ENCODE assay signal across 1 cellular context in the genomic region with DNA sequence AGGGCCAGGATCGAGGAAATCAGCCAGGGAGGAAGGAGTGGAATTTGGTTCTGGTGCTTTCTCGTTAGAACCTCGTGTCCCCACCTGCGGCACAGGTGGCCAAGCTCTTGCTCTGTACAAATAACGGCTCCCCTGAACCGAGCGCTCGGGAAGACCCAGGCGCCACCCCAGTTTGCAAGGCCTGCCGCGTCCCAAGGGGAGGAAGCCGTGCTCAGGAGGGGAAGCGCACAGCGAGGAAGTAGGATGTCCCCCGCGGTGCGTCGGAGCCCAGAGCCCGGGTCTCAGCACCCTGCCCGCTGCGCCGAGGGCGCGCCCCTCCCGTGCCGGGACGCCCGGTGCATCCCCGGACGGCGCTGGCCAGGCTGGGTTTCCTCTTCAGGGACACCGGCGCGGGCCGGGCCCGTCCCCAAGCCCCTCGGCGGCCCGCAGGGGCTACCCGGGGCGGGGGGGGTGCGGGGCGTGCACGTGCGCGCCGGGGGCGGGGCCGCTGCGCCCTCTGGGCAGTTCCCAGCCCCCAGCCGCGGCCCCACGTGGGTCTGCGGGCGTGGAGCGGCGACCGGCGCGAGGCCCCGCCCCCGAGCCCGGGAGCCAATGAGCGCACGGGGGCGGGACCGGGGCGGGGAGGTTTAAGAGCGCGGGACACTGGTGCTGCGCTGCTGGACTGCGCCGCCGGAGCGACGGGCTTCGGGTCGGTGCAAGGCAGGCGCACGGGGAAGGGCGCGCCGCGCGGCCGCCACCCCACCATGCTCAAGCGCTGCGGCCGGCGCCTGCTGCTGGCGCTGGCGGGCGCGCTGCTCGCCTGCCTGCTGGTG.
TF ChIP-seq lines count a peak whose summit lies in the region.

A gene with protein sequence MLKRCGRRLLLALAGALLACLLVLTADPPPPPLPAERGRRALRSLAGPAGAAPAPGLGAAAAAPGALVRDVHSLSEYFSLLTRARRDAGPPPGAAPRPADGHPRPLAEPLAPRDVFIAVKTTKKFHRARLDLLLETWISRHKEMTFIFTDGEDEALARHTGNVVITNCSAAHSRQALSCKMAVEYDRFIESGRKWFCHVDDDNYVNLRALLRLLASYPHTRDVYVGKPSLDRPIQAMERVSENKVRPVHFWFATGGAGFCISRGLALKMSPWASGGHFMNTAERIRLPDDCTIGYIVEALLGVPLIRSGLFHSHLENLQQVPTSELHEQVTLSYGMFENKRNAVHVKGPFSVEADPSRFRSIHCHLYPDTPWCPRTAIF (plus strand): TSS at position 656 of the 812 bp plus-strand sequence. CDS start 88 bp downstream, at position 744.

TF ChIP-seq in H1, 55 proteins besides CTCF, POLR2A, EP300 and RAD21:
- TF ChIP-seq KDM1A (IDR thresholded peaks at IDR 0.05; ENCODE audit: borderline replicate concordance, low read length) (peak; percentile 87), ASH2L (IDR thresholded peaks at IDR 0.05; ENCODE audit: low read length) (peak; percentile 33), TAF7 (optimal IDR thresholded peaks at IDR 0.05; ENCODE audit: borderline replicate concordance, low read depth, low read length) (peak; percentile 70), CHD2 (IDR thresholded peaks at IDR 0.05; ENCODE audit: low read length) (no peak), SIN3A (conservative IDR thresholded peaks at IDR 0.05 in 1 of 2, IDR thresholded peaks at IDR 0.05 in 1 of 2; ENCODE audit: low read depth in 1 of 2, low read length in 2 of 2) (0 out of 4 replicates have a peak, but pooled peaks of 1 of the 2 experiments have one; percentile 46), SP4 (IDR thresholded peaks at IDR 0.05; ENCODE audit: low read length) (no peak; the same call in 1 of the 2 replicates), KDM4A (IDR thresholded peaks at IDR 0.05; ENCODE audit: low read depth, low read length, severe bottlenecking) (peak; percentile 68), YY1 (IDR thresholded peaks at IDR 0.05; ENCODE audit: low read depth, low read length) (peak; percentile 9; the same call in 1 of the 2 replicates), CBX8 (IDR thresholded peaks at IDR 0.05; ENCODE audit: borderline replicate concordance, low read depth, low read length) (no peak), SP1 (IDR thresholded peaks at IDR 0.05; ENCODE audit: low read depth, low read length) (0 out of 2 replicates have a peak, but pooled peaks have one; percentile 22), BRCA1 (IDR thresholded peaks at IDR 0.05; ENCODE audit: low read depth, low read length) (no peak), RXRA (IDR thresholded peaks at IDR 0.05; ENCODE audit: insufficient read depth, low read depth, low read length) (no peak), TAF1 (IDR thresholded peaks at IDR 0.05; ENCODE audit: low read depth, low read length) (peak; percentile 88), SRF (IDR thresholded peaks at IDR 0.05; ENCODE audit: low read depth, low read length) (no peak), CTBP2 (IDR thresholded peaks at IDR 0.05; ENCODE audit: borderline replicate concordance, insufficient read depth, insufficient read length, low read length) (peak; percentile 87), POLR2AphosphoS5 (IDR thresholded peaks at IDR 0.05; ENCODE audit: low read depth, low read length) (peak; percentile 92), CREB1 (IDR thresholded peaks at IDR 0.05) (peak; percentile 65), JUN (IDR thresholded peaks at IDR 0.05; ENCODE audit: low read depth, low read length) (no peak), RBBP5 (IDR thresholded peaks at IDR 0.05; ENCODE audit: borderline replicate concordance, low read depth, low read length) (peak; percentile 84), HDAC6 (IDR thresholded peaks at IDR 0.05; ENCODE audit: low read depth, low read length) (no peak), TBP (IDR thresholded peaks at IDR 0.05; ENCODE audit: low read depth, low read length) (peak; percentile 92), SUZ12 (IDR thresholded peaks at IDR 0.05; ENCODE audit: low read length) (peak; percentile 33; the same call in 1 of the 2 replicates)
- TF ChIP-seq, protein P1, sequence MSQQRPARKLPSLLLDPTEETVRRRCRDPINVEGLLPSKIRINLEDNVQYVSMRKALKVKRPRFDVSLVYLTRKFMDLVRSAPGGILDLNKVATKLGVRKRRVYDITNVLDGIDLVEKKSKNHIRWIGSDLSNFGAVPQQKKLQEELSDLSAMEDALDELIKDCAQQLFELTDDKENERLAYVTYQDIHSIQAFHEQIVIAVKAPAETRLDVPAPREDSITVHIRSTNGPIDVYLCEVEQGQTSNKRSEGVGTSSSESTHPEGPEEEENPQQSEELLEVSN (IDR thresholded peaks at IDR 0.05), result peak; percentile 88
- TF ChIP-seq, protein P2, sequence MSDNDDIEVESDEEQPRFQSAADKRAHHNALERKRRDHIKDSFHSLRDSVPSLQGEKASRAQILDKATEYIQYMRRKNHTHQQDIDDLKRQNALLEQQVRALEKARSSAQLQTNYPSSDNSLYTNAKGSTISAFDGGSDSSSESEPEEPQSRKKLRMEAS (IDR thresholded peaks at IDR 0.05), result peak; percentile 88
